In genomic region chr21:35377505-35378090, GRCh38 we compare ENCODE assay signal across 27 cellular contexts.
DNase-seq lines count a peak whose midpoint lies in the region; ATAC-seq and TF ChIP-seq lines count a peak whose summit lies in the region.
"Had no signal": no experiment of that assay in that cellular context is flagged by ENCODE, and none has a peak within 500 bp of the region (broad histone marks: within the 10 kb centered on the region; RNA-seq: fewer than 3 reads in every experiment).

No MANE protein-coding gene starts in this region.

- intact Hi-C loops in MCF 10A (cut with micrococcal nuclease), result no loop called here
- intact Hi-C loops in breast epithelium (cut with DNase I; ENCODE audit: low total_unique reads), result no loop called here

- no peaks in the 10 kb centered on the region for H3K27me3 Mint-ChIP-seq in MCF 10A (ENCODE audit: insufficient read depth, unreplicated experiment)
- H3K27me3 Mint-ChIP-seq in CD8-positive, alpha-beta memory T cell, result peaks cover 0 to 2% of the 10 kb centered on the region in 2 donors
- H3K27me3 Mint-ChIP-seq: activated CD4-positive, alpha-beta memory T cell treated with anti-CD3 and anti-CD28 coated beads, Interleukin-2, amount 10 ng/mL, durations not matched to agents 7 days and 5 days; activated naive CD8-positive, alpha-beta T cell; central memory CD8-positive, alpha-beta T cell; type B pancreatic cell had no signal

- POLR2A ChIA-PET in MCF 10A (lab: Yijun Ruan, JAX), result interaction anchor here (0.7 to 1.2 kb wide), 3 partner anchors 23 to 779 kb away, joined by 3 to 4 read pairs (median 3); no protein-coding TSS in a partner anchor
- POLR2A ChIA-PET in CD8-positive, alpha-beta memory T cell (lab: Charles Lee), result interaction anchor here (0.6 kb wide), 1 partner anchor 945 kb away, joined by 3 read pairs; no protein-coding TSS in a partner anchor

- H3K4me3 ChIP-seq in breast epithelium (no peak overlapping the region), fibroblast of pulmonary artery (replicated peaks; ENCODE audit: low read depth, low read length) (no peak overlapping the region), smooth muscle cell (no peak overlapping the region)
- no peak overlapping the region for H3K4me3 ChIP-seq in CD8-positive, alpha-beta memory T cell (ENCODE audit: low read length)
- H3K4me3 ChIP-seq: A549, ovary, Peyer's patch, SJSA1 had no signal

- H3K4me3 Mint-ChIP-seq in MCF 10A (ENCODE audit: unreplicated experiment), result no peak overlapping the region
- no peak overlapping the region for H3K4me3 Mint-ChIP-seq in CD8-positive, alpha-beta memory T cell
- H3K4me3 Mint-ChIP-seq: activated CD4-positive, alpha-beta memory T cell treated with anti-CD3 and anti-CD28 coated beads, Interleukin-2, amount 10 ng/mL, durations not matched to agents 7 days and 5 days; activated naive CD8-positive, alpha-beta T cell; central memory CD8-positive, alpha-beta T cell; nephron; stimulated activated effector memory CD8-positive, alpha-beta T cell treated with anti-CD3 and anti-CD28 coated beads, Interleukin-12 subunit alpha, Interleukin-12 subunit beta, amount 100 ng/mL, for 72 hours; type B pancreatic cell had no signal

- no peak overlapping the region for H3K27ac ChIP-seq in breast epithelium
- no peak overlapping the region for H3K27ac ChIP-seq in smooth muscle cell (ENCODE audit: low read depth)
- no peak overlapping the region for H3K27ac ChIP-seq in CD8-positive, alpha-beta memory T cell (ENCODE audit: low read depth, low read length)
- H3K27ac ChIP-seq: A549, ovary, Peyer's patch, SJSA1 had no signal

- BruUV-seq in MCF 10A (replicated peaks; lab: Mats Ljungman, UMichigan), result no TSS peak

- H3K36me3 ChIP-seq in breast epithelium (no peaks in the 10 kb centered on the region), smooth muscle cell (ENCODE audit: low read depth) (no peaks in the 10 kb centered on the region)
- no peaks in the 10 kb centered on the region for H3K36me3 ChIP-seq in CD8-positive, alpha-beta memory T cell (ENCODE audit: insufficient read depth, low read length)
- H3K36me3 ChIP-seq: ovary, Peyer's patch, SJSA1 had no signal

- H3K4me1 ChIP-seq in breast epithelium, result no peaks in the 10 kb centered on the region
- H3K4me1 ChIP-seq in smooth muscle cell (ENCODE audit: low read depth), result no peaks in the 10 kb centered on the region
- H3K4me1 ChIP-seq in CD8-positive, alpha-beta memory T cell (ENCODE audit: insufficient read depth, low read length), result no peaks in the 10 kb centered on the region
- H3K4me1 ChIP-seq: A549, Peyer's patch had no signal

- no peak for TF ChIP-seq POLR2A in breast epithelium (IDR thresholded peaks at IDR 0.05)

- H3K27me3 ChIP-seq in breast epithelium (no peaks in the 10 kb centered on the region), smooth muscle cell (ENCODE audit: low read depth) (no peaks in the 10 kb centered on the region)
- no peaks in the 10 kb centered on the region for H3K27me3 ChIP-seq in CD8-positive, alpha-beta memory T cell (ENCODE audit: insufficient read depth, low read length, poor library complexity, severe bottlenecking)
- H3K27me3 ChIP-seq: ovary, Peyer's patch, SJSA1 had no signal

- ATAC-seq in omental fat pad (ENCODE audit: low FRiP score), result no peak
- ATAC-seq: A549; activated CD4-positive, CD25-positive, alpha-beta regulatory T cell treated with anti-CD3 and anti-CD28 coated beads, Interleukin-2, amount 50 U/mL, for 24 hours; HCT116; stimulated activated effector memory CD8-positive, alpha-beta T cell treated with anti-CD3 and anti-CD28 coated beads, Interleukin-12 subunit alpha, Interleukin-12 subunit beta, amount 100 ng/mL, for 72 hours had no signal

- CTCF ChIA-PET in MCF 10A (lab: Yijun Ruan, JAX), result no interaction called here
- CTCF ChIA-PET in CD8-positive, alpha-beta memory T cell (lab: Charles Lee), result no interaction called here

- peaks cover 2% of the 10 kb centered on the region for H3F3A ChIP-seq in smooth muscle cell (ENCODE audit: low read depth)

- H4K20me1 ChIP-seq in smooth muscle cell (ENCODE audit: low read depth), result no peaks in the 10 kb centered on the region

- H3K79me2 ChIP-seq in smooth muscle cell (ENCODE audit: low read depth), result no peaks in the 10 kb centered on the region

- no peaks in the 10 kb centered on the region for H3K36me3 Mint-ChIP-seq in MCF 10A (ENCODE audit: insufficient read depth, unreplicated experiment)
- no peaks in the 10 kb centered on the region for H3K36me3 Mint-ChIP-seq in CD8-positive, alpha-beta memory T cell
- H3K36me3 Mint-ChIP-seq: activated naive CD8-positive, alpha-beta T cell; stimulated activated effector memory CD8-positive, alpha-beta T cell treated with anti-CD3 and anti-CD28 coated beads, Interleukin-12 subunit alpha, Interleukin-12 subunit beta, amount 100 ng/mL, for 72 hours; type B pancreatic cell had no signal

- DNase-seq in MCF 10A (ENCODE audit: unreplicated experiment) (peak; percentile 23), breast epithelium (ENCODE audit: low spot score in 2 of 2) (no peak), amniotic epithelial cell (ENCODE audit: low read depth) (peak; percentile 55), fibroblast of pulmonary artery (ENCODE audit: low read depth) (peak; percentile 18), smooth muscle cell (lab: John Stamatoyannopoulos, UW; ENCODE audit: unreplicated experiment) (no peak), omental fat pad (ENCODE audit: low spot score) (no peak), NAMALWA (ENCODE audit: low spot score) (no peak)
- DNase-seq in CD8-positive, alpha-beta memory T cell, result no peak
- DNase-seq: activated CD4-positive, alpha-beta memory T cell treated with anti-CD3 and anti-CD28 coated beads, Interleukin-2, amount 10 ng/mL, durations not matched to agents 7 days and 5 days; aorta; GDM1; NCI-H1092 treated with DMSO at 0.1 percent for 48 hours; NCI-H187 treated with DMSO at 0.1 percent for 48 hours; NCI-H524 treated with DMSO at 0.1 percent for 48 hours; ovary; Peyer's patch; stimulated activated CD4-positive, alpha-beta T cell treated with anti-CD3 and anti-CD28 coated beads, Interleukin-4, amount 100 ng/mL, for 1 hour; T-helper 1 cell had no signal

- 88% methylated on average over 7 of the region's 7 CpGs for WGBS in smooth muscle cell (ENCODE audit: low lambda C conversion rate)

- no peak overlapping the region for H3K4me2 ChIP-seq in smooth muscle cell
- H3K4me2 ChIP-seq: A549 had no signal

- no peaks in the 10 kb centered on the region for H3K9me3 ChIP-seq in breast epithelium
- no peaks in the 10 kb centered on the region for H3K9me3 ChIP-seq in smooth muscle cell (replicated peaks; ENCODE audit: low read depth)
- H3K9me3 ChIP-seq in CD8-positive, alpha-beta memory T cell (ENCODE audit: low read length), result no peaks in the 10 kb centered on the region
- H3K9me3 ChIP-seq: A549, ovary, Peyer's patch, SJSA1 had no signal

- no peaks in the 10 kb centered on the region for H3K9me3 Mint-ChIP-seq in MCF 10A (ENCODE audit: unreplicated experiment)
- no peaks in the 10 kb centered on the region for H3K9me3 Mint-ChIP-seq in CD8-positive, alpha-beta memory T cell
- H3K9me3 Mint-ChIP-seq: activated CD4-positive, alpha-beta memory T cell treated with anti-CD3 and anti-CD28 coated beads, Interleukin-2, amount 10 ng/mL, durations not matched to agents 7 days and 5 days; central memory CD8-positive, alpha-beta T cell; nephron; stimulated activated effector memory CD8-positive, alpha-beta T cell treated with anti-CD3 and anti-CD28 coated beads, Interleukin-12 subunit alpha, Interleukin-12 subunit beta, amount 100 ng/mL, for 72 hours; type B pancreatic cell had no signal

- TF ChIP-seq CTCF in MCF 10A (IDR thresholded peaks at IDR 0.05; ENCODE audit: unreplicated experiment) (no peak), breast epithelium (IDR thresholded peaks at IDR 0.05) (no peak), fibroblast of pulmonary artery (IDR thresholded peaks at IDR 0.05; ENCODE audit: low read length, missing control alignments) (no peak), smooth muscle cell (IDR thresholded peaks at IDR 0.05; ENCODE audit: borderline replicate concordance, insufficient read depth, poor library complexity, severe bottlenecking) (no peak), omental fat pad (IDR thresholded peaks at IDR 0.05) (no peak)

- H2AFZ ChIP-seq in smooth muscle cell (ENCODE audit: low read depth), result peak overlapping the region; percentile 46

- no peak overlapping the region for H3K9ac ChIP-seq in smooth muscle cell (ENCODE audit: low read depth)

- H3K4me1 Mint-ChIP-seq in MCF 10A (ENCODE audit: insufficient read depth, unreplicated experiment), result peaks cover 20% of the 10 kb centered on the region
- H3K4me1 Mint-ChIP-seq in CD8-positive, alpha-beta memory T cell, result no peaks in the 10 kb centered on the region
- H3K4me1 Mint-ChIP-seq: activated CD4-positive, alpha-beta memory T cell treated with anti-CD3 and anti-CD28 coated beads, Interleukin-2, amount 10 ng/mL, durations not matched to agents 7 days and 5 days; central memory CD8-positive, alpha-beta T cell; nephron; stimulated activated effector memory CD8-positive, alpha-beta T cell treated with anti-CD3 and anti-CD28 coated beads, Interleukin-12 subunit alpha, Interleukin-12 subunit beta, amount 100 ng/mL, for 72 hours had no signal

- no peak overlapping the region for H3K27ac Mint-ChIP-seq in MCF 10A (ENCODE audit: low read depth, unreplicated experiment)
- H3K27ac Mint-ChIP-seq in CD8-positive, alpha-beta memory T cell, result no peak overlapping the region
- H3K27ac Mint-ChIP-seq: activated CD4-positive, alpha-beta memory T cell treated with anti-CD3 and anti-CD28 coated beads, Interleukin-2, amount 10 ng/mL, durations not matched to agents 7 days and 5 days; activated naive CD8-positive, alpha-beta T cell; nephron; stimulated activated effector memory CD8-positive, alpha-beta T cell treated with anti-CD3 and anti-CD28 coated beads, Interleukin-12 subunit alpha, Interleukin-12 subunit beta, amount 100 ng/mL, for 72 hours; type B pancreatic cell had no signal

Comparison
In these comparisons a context has a peak if more than half of its experiments do, and no peak if none do; other contexts are left out.
1. DNase-seq: peak in MCF 10A (single experiment), amniotic epithelial cell (single experiment) and fibroblast of pulmonary artery (single experiment); none in breast epithelium (0 of 2), smooth muscle cell (single experiment), omental fat pad (single experiment), CD8-positive, alpha-beta memory T cell (0 of 5) and NAMALWA (single experiment).